Comparison of ENCODE assay signal across 1 cellular context in the genomic region with DNA sequence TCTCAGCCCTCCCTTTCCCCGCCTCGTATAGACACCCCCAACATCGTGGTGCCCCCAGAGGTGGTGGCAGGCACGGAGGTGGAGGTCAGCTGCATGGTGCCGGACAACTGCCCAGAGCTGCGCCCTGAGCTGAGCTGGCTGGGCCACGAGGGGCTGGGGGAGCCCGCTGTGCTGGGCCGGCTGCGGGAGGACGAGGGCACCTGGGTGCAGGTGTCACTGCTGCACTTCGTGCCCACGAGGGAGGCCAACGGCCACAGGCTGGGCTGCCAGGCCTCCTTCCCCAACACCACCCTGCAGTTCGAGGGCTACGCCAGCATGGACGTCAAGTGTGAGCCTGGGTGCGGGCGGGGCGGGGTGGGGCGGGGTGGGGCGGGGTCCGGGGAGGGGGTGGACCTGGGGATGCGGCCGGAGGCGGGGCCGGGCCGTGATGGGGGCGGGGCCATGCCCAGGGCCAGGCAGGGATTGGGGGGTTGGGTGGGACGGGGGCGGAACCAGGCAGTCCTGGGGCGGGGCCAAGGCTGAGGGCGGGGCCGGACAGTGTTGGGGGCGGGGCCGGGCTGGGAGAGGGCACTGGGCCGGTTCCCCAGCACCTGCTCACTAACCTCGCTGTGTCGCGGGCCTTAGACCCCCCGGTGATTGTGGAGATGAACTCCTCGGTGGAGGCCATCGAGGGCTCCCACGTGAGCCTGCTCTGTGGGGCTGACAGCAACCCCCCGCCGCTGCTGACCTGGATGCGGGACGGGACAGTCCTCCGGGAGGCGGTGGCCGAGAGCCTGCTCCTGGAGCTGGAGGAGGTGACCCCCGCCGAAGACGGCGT.
TF ChIP-seq lines count a peak whose summit lies in the region.

No MANE protein-coding gene starts in this region.

TF ChIP-seq in HCT116, 20 proteins besides CTCF, POLR2A, EP300 and RAD21:
- TF ChIP-seq, protein P1, sequence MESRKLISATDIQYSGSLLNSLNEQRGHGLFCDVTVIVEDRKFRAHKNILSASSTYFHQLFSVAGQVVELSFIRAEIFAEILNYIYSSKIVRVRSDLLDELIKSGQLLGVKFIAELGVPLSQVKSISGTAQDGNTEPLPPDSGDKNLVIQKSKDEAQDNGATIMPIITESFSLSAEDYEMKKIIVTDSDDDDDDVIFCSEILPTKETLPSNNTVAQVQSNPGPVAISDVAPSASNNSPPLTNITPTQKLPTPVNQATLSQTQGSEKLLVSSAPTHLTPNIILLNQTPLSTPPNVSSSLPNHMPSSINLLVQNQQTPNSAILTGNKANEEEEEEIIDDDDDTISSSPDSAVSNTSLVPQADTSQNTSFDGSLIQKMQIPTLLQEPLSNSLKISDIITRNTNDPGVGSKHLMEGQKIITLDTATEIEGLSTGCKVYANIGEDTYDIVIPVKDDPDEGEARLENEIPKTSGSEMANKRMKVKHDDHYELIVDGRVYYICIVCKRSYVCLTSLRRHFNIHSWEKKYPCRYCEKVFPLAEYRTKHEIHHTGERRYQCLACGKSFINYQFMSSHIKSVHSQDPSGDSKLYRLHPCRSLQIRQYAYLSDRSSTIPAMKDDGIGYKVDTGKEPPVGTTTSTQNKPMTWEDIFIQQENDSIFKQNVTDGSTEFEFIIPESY (IDR thresholded peaks at IDR 0.05; ENCODE audit: extremely low read depth, insufficient replicate concordance, low read length): no peak
